In genomic region chr16:75053791-75054555, GRCh38 we compare ENCODE assay signal across 9 cellular contexts.
A peak's percentile ranks its signal among the peaks of the same experiment; 100 is the strongest.
DNase-seq lines count a peak whose midpoint lies in the region; ATAC-seq and TF ChIP-seq lines count a peak whose summit lies in the region.
"Had no signal": no experiment of that assay in that cellular context is flagged by ENCODE, and none has a peak within 500 bp of the region (broad histone marks: within the 10 kb centered on the region; RNA-seq: fewer than 3 reads in every experiment).

No MANE protein-coding gene starts in this region.

- TF ChIP-seq CTCF in parathyroid adenoma (IDR thresholded peaks at IDR 0.05) = no peak

- H3K36me3 ChIP-seq in parathyroid adenoma (ENCODE audit: control insufficient read depth, insufficient read depth, low read length) = no peaks in the 10 kb centered on the region

- peak overlapping the region; percentile 1 for H3K4me2 ChIP-seq in parathyroid adenoma (ENCODE audit: low read length)

- H3K9ac ChIP-seq in parathyroid adenoma = no peak overlapping the region

- peaks cover 37% of the 10 kb centered on the region for H3K4me1 ChIP-seq in parathyroid adenoma

- no peaks in the 10 kb centered on the region for H3K9me3 ChIP-seq in parathyroid adenoma (ENCODE audit: control insufficient read depth, low read length)

- H3K27me3 ChIP-seq in parathyroid adenoma (ENCODE audit: control insufficient read depth, insufficient read depth, low read length) = no peaks in the 10 kb centered on the region

- H3K4me3 ChIP-seq in parathyroid adenoma (ENCODE audit: low read depth, low read length) = no peak overlapping the region

- no peak for ATAC-seq in GM21367 (IDR thresholded peaks at IDR 0.05; ENCODE audit: unreplicated experiment)
- no peak for ATAC-seq in HG03378 (IDR thresholded peaks at IDR 0.05; ENCODE audit: unreplicated experiment)

- H2AFZ ChIP-seq in parathyroid adenoma = no peak overlapping the region

- peaks cover 67% of the 10 kb centered on the region for H3K79me2 ChIP-seq in parathyroid adenoma

- peak overlapping the region; percentile 8 for H3K27ac ChIP-seq in cingulate gyrus (ENCODE audit: low read depth, low read length)
- peak overlapping the region; percentile 69 for H3K27ac ChIP-seq in parathyroid adenoma

- DNase-seq in DMS53 (lab: John Stamatoyannopoulos, UW) = peak; percentile 85
- peak; percentile 32 for DNase-seq in NCI-H2107 treated with DMSO at 0.1 percent for 48 hours (lab: John Stamatoyannopoulos, UW; ENCODE audit: unreplicated experiment)
- DNase-seq in middle frontal gyrus (ENCODE audit: extremely low spot score, low spot score) = no peak
- DNase-seq in activated CD4-positive, CD25-positive, alpha-beta regulatory T cell (lab: John Stamatoyannopoulos, UW) = no peak
- DNase-seq: activated CD8-positive, alpha-beta memory T cell treated with anti-CD3 and anti-CD28 coated beads for 24 hours had no signal

Comparison
In these comparisons a context has a peak if more than half of its experiments do, and no peak if none do; other contexts are left out.
1. DNase-seq: peak in DMS53 (single experiment) and NCI-H2107 treated with DMSO at 0.1 percent for 48 hours (single experiment); none in middle frontal gyrus (single experiment) and activated CD4-positive, CD25-positive, alpha-beta regulatory T cell (0 of 4).